8 cellular contexts compared by ENCODE assay signal in genomic region chr15:88918738-88919137, GRCh38. TPM values are rescaled to one million over a fixed set of nuclear protein-coding genes. Genes with fewer than 3 reads are reported as not detected.
DNase-seq lines count a peak whose midpoint lies in the region; ATAC-seq and TF ChIP-seq lines count a peak whose summit lies in the region.

No MANE protein-coding gene starts in this region.

- H3K18ac ChIP-seq in mesenchymal stem cell (ENCODE audit: low read depth in 1 of 2, low read length in 2 of 2), result no peak overlapping the region

- H3K4ac ChIP-seq in mesenchymal stem cell (ENCODE audit: low read depth in 1 of 2, low read length in 2 of 2), result no peak overlapping the region

- H3K9ac ChIP-seq in mesenchymal stem cell (ENCODE audit: low read length), result peak overlapping the region; percentile 42

- peaks cover 15% of the 10 kb centered on the region for H3K4me1 ChIP-seq in mesenchymal stem cell (ENCODE audit: control insufficient read depth, insufficient read depth, low read depth, low read length)
- peaks cover 0 to 13% (median under 1%) of the 10 kb centered on the region in 6 donors for H3K4me1 ChIP-seq in spleen
- no peaks in the 10 kb centered on the region for H3K4me1 ChIP-seq in CD8-positive, alpha-beta T cell (ENCODE audit: insufficient read depth, low read length)

- TF ChIP-seq EP300 in Ishikawa (IDR thresholded peaks at IDR 0.05; ENCODE audit: borderline replicate concordance), result peak; percentile 98

- H3K4me1 Mint-ChIP-seq in natural killer cell treated with Interleukin-12 subunit alpha and Interleukin-12 subunit beta and Interleukin-15 and Interleukin-18, amount 100 ng/mL, for 72 hours (ENCODE audit: low read depth in 2 of 2), result peaks cover 11 to 16% of the 10 kb centered on the region in 2 donors
- peaks cover 0 to under 1% of the 10 kb centered on the region in 2 donors for H3K4me1 Mint-ChIP-seq in natural killer cell
- H3K4me1 Mint-ChIP-seq in activated naive CD8-positive, alpha-beta T cell treated with anti-CD3 and anti-CD28 coated beads, Interleukin-2, amount 50 U/mL, for 24 hours, result peaks cover 30% of the 10 kb centered on the region
- H3K4me1 Mint-ChIP-seq in CD8-positive, alpha-beta T cell (ENCODE audit: low read depth), result peaks cover 3% of the 10 kb centered on the region

- no peak overlapping the region for H2BK120ac ChIP-seq in mesenchymal stem cell (ENCODE audit: low read depth, low read length)

- no peak overlapping the region for H3K14ac ChIP-seq in mesenchymal stem cell (ENCODE audit: low read length in 2 of 2)

- H3K27me3 ChIP-seq in mesenchymal stem cell (ENCODE audit: control insufficient read depth in 1 of 2, insufficient read depth in 1 of 2, low read length in 2 of 2) (no peaks in the 10 kb centered on the region), spleen (replicated peaks in 1 of 7) (peaks cover 0 to 22% (median 0%) of the 10 kb centered on the region in 7 donors)
- no peaks in the 10 kb centered on the region for H3K27me3 ChIP-seq in CD8-positive, alpha-beta T cell (ENCODE audit: insufficient read depth, low read length)

- H2AFZ ChIP-seq in mesenchymal stem cell (ENCODE audit: low read depth, low read length), result no peak overlapping the region

- intact Hi-C loops in natural killer cell (cut with micrococcal nuclease), result no loop called here
- intact Hi-C loops in spleen (cut with DNase I; ENCODE audit: low total_unique reads), result no loop called here
- intact Hi-C loops in CD8-positive, alpha-beta T cell (cut with DNase I, micrococcal nuclease), result no loop called here

- WGBS in mesenchymal stem cell, result 3% methylated on average over 4 of the region's 4 CpGs
- 24 to 52% (median 38%) methylated on average over 4 of the region's 4 CpGs for WGBS in spleen, 5 donors

- ATAC-seq in natural killer cell treated with Interleukin-12 subunit alpha and Interleukin-12 subunit beta and Interleukin-15 and Interleukin-18, amount 100 ng/mL, for 72 hours, result peak; percentile 75 to 88
- no peak for ATAC-seq in natural killer cell
- peak; percentile 97 for ATAC-seq in activated naive CD8-positive, alpha-beta T cell treated with anti-CD3 and anti-CD28 coated beads, Interleukin-2, amount 50 U/mL, for 24 hours
- no peak for ATAC-seq in HG03280 (IDR thresholded peaks at IDR 0.05; ENCODE audit: unreplicated experiment)
- ATAC-seq in CD8-positive, alpha-beta T cell, result no peak

- H2BK5ac ChIP-seq in mesenchymal stem cell (ENCODE audit: low read depth, low read length, poor library complexity, severe bottlenecking), result no peak overlapping the region

- no peak overlapping the region for H4K91ac ChIP-seq in mesenchymal stem cell (ENCODE audit: low read length)

- H3K36me3 ChIP-seq in mesenchymal stem cell (ENCODE audit: control insufficient read depth in 1 of 2, insufficient read depth in 2 of 2, low read depth in 1 of 2, low read length in 2 of 2) (no peaks in the 10 kb centered on the region), spleen (no peaks in the 10 kb centered on the region)
- H3K36me3 ChIP-seq in CD8-positive, alpha-beta T cell (ENCODE audit: insufficient read depth, low read length), result no peaks in the 10 kb centered on the region

- peak overlapping the region; percentile 95 for H2AK5ac ChIP-seq in mesenchymal stem cell (ENCODE audit: low read length, severe bottlenecking)

- no peaks in the 10 kb centered on the region for H3K79me1 ChIP-seq in mesenchymal stem cell (replicated peaks; ENCODE audit: low read length, poor library complexity, severe bottlenecking)

- peak overlapping the region; percentile 45 for H3K4me2 ChIP-seq in mesenchymal stem cell (ENCODE audit: low read length, poor library complexity, severe bottlenecking)

- H3K27ac Mint-ChIP-seq in natural killer cell treated with Interleukin-12 subunit alpha and Interleukin-12 subunit beta and Interleukin-15 and Interleukin-18, amount 100 ng/mL, for 72 hours, result no peak overlapping the region
- H3K27ac Mint-ChIP-seq in natural killer cell, result no peak overlapping the region
- peak overlapping the region; percentile 11 for H3K27ac Mint-ChIP-seq in activated naive CD8-positive, alpha-beta T cell treated with anti-CD3 and anti-CD28 coated beads, Interleukin-2, amount 50 U/mL, for 24 hours
- H3K27ac Mint-ChIP-seq in CD8-positive, alpha-beta T cell, result no peak overlapping the region

- no peak overlapping the region for H3K4me3 ChIP-seq in mesenchymal stem cell (ENCODE audit: insufficient read depth in 1 of 2, low read depth in 1 of 2, low read length in 2 of 2)
- no peak overlapping the region for H3K4me3 ChIP-seq in spleen
- H3K4me3 ChIP-seq in CD8-positive, alpha-beta T cell (ENCODE audit: low read depth, low read length), result no peak overlapping the region

- H3K9me3 ChIP-seq in mesenchymal stem cell (ENCODE audit: control insufficient read depth, low read length), result no peaks in the 10 kb centered on the region
- no peaks in the 10 kb centered on the region for H3K9me3 ChIP-seq in spleen
- no peaks in the 10 kb centered on the region for H3K9me3 ChIP-seq in CD8-positive, alpha-beta T cell (ENCODE audit: low read length)

- TF ChIP-seq POLR2A in spleen (IDR thresholded peaks at IDR 0.05), result no peak

- H2BK15ac ChIP-seq in mesenchymal stem cell (ENCODE audit: low read depth, poor library complexity, severe bottlenecking), result no peak overlapping the region

- H3K27ac ChIP-seq in mesenchymal stem cell (ENCODE audit: low read length, poor library complexity, severe bottlenecking) (peak overlapping the region; percentile 84), spleen (no peak overlapping the region)
- no peak overlapping the region for H3K27ac ChIP-seq in CD8-positive, alpha-beta T cell (ENCODE audit: low read depth, low read length)

- POLR2A ChIA-PET in CD8-positive, alpha-beta T cell (lab: Charles Lee), result no interaction called here

- TF ChIP-seq CTCF in natural killer cell (IDR thresholded peaks at IDR 0.05) (no peak), spleen (IDR thresholded peaks at IDR 0.05 in 8 of 11, conservative IDR thresholded peaks at IDR 0.05 in 3 of 11) (no peak)
- TF ChIP-seq CTCF in CD8-positive, alpha-beta T cell (IDR thresholded peaks at IDR 0.05), result no peak

- TF ChIP-seq RAD21 in Ishikawa (IDR thresholded peaks at IDR 0.05; ENCODE audit: low read depth), result peak; percentile 31

- no peak overlapping the region for H2BK12ac ChIP-seq in mesenchymal stem cell (ENCODE audit: low read length in 2 of 2)

- peak overlapping the region; percentile 45 for H3K4me3 Mint-ChIP-seq in natural killer cell treated with Interleukin-12 subunit alpha and Interleukin-12 subunit beta and Interleukin-15 and Interleukin-18, amount 100 ng/mL, for 72 hours
- H3K4me3 Mint-ChIP-seq in natural killer cell, result no peak overlapping the region
- no peak overlapping the region for H3K4me3 Mint-ChIP-seq in activated naive CD8-positive, alpha-beta T cell treated with anti-CD3 and anti-CD28 coated beads, Interleukin-2, amount 50 U/mL, for 24 hours
- H3K4me3 Mint-ChIP-seq in CD8-positive, alpha-beta T cell, result no peak overlapping the region

- no peak overlapping the region for H3K23ac ChIP-seq in mesenchymal stem cell (ENCODE audit: low read length in 2 of 2)

- H4K8ac ChIP-seq in mesenchymal stem cell (ENCODE audit: low read length), result no peak overlapping the region

- CTCF ChIA-PET in CD8-positive, alpha-beta T cell (lab: Charles Lee), result no interaction called here

- no peak for DNase-seq in natural killer cell treated with Interleukin-12 subunit alpha and Interleukin-12 subunit beta and Interleukin-15 and Interleukin-18, amount 100 ng/mL, for 72 hours (ENCODE audit: low spot score)
- DNase-seq in natural killer cell (no peak), mesenchymal stem cell (peak; percentile 98), spleen (no peak)
- DNase-seq in activated naive CD8-positive, alpha-beta T cell treated with anti-CD3 and anti-CD28 coated beads, Interleukin-2, amount 50 U/mL, for 24 hours, result peak; percentile 39
- no peak for DNase-seq in CD8-positive, alpha-beta T cell

- peaks cover 25 to 31% of the 10 kb centered on the region in 2 donors for H3K27me3 Mint-ChIP-seq in natural killer cell treated with Interleukin-12 subunit alpha and Interleukin-12 subunit beta and Interleukin-15 and Interleukin-18, amount 100 ng/mL, for 72 hours
- H3K27me3 Mint-ChIP-seq in natural killer cell (ENCODE audit: low read depth in 2 of 2), result peaks cover 8 to 12% of the 10 kb centered on the region in 2 donors
- H3K27me3 Mint-ChIP-seq in activated naive CD8-positive, alpha-beta T cell treated with anti-CD3 and anti-CD28 coated beads, Interleukin-2, amount 50 U/mL, for 24 hours, result peaks cover 9% of the 10 kb centered on the region
- peaks cover 8% of the 10 kb centered on the region for H3K27me3 Mint-ChIP-seq in CD8-positive, alpha-beta T cell (ENCODE audit: low read depth)

- H3K36me3 Mint-ChIP-seq in natural killer cell treated with Interleukin-12 subunit alpha and Interleukin-12 subunit beta and Interleukin-15 and Interleukin-18, amount 100 ng/mL, for 72 hours, result no peaks in the 10 kb centered on the region
- no peaks in the 10 kb centered on the region for H3K36me3 Mint-ChIP-seq in natural killer cell
- no peaks in the 10 kb centered on the region for H3K36me3 Mint-ChIP-seq in activated naive CD8-positive, alpha-beta T cell treated with anti-CD3 and anti-CD28 coated beads, Interleukin-2, amount 50 U/mL, for 24 hours (ENCODE audit: low read depth)
- no peaks in the 10 kb centered on the region for H3K36me3 Mint-ChIP-seq in CD8-positive, alpha-beta T cell

- H3K9me3 Mint-ChIP-seq in natural killer cell treated with Interleukin-12 subunit alpha and Interleukin-12 subunit beta and Interleukin-15 and Interleukin-18, amount 100 ng/mL, for 72 hours, result no peaks in the 10 kb centered on the region
- H3K9me3 Mint-ChIP-seq in natural killer cell, result no peaks in the 10 kb centered on the region
- no peaks in the 10 kb centered on the region for H3K9me3 Mint-ChIP-seq in activated naive CD8-positive, alpha-beta T cell treated with anti-CD3 and anti-CD28 coated beads, Interleukin-2, amount 50 U/mL, for 24 hours
- H3K9me3 Mint-ChIP-seq in CD8-positive, alpha-beta T cell, result no peaks in the 10 kb centered on the region

TF ChIP-seq in Ishikawa, 13 proteins besides CTCF, POLR2A, EP300 and RAD21 (continues in another document):
- TF ChIP-seq EGR1 (IDR thresholded peaks at IDR 0.05), result peak; percentile 72; the same call in 1 of the 2 replicates

RNA-seq across cellular contexts. Expression of gene MFGE8, which starts 5.6 kb away (rescaled TPM):
- 10 to 100 TPM; 10.9 to 46.2 TPM for total RNA-seq in natural killer cell treated with Interleukin-12 subunit alpha and Interleukin-12 subunit beta and Interleukin-15 and Interleukin-18, amount 100 ng/mL, for 72 hours
- total RNA-seq in natural killer cell, result 100 to 1,000 TPM in 1 of 3 donors, 10 to 100 TPM in 2; 39.0 to 110 (median 72.5) TPM
- polyA plus RNA-seq in mesenchymal stem cell (2013, experiment 1 of 2), result 160 TPM
- polyA plus RNA-seq in mesenchymal stem cell (2013, experiment 2 of 2), result 152 TPM
- 100 to 1,000 TPM in 1 of 7 donors, 10 to 100 TPM in 6; 29.0 to 105 (median 66.8) TPM for total RNA-seq in spleen
- polyA plus RNA-seq in spleen, result 10 to 100 TPM; 21.8 to 82.7 (median 62.9) TPM
- 10 to 100 TPM; 62.9 to 70.0 TPM for total RNA-seq in CD8-positive, alpha-beta T cell

RNA-seq across cellular contexts. Expression of gene HAPLN3, which starts 23.4 kb away (rescaled TPM):
- total RNA-seq in natural killer cell treated with Interleukin-12 subunit alpha and Interleukin-12 subunit beta and Interleukin-15 and Interleukin-18, amount 100 ng/mL, for 72 hours, result 100 to 1,000 TPM; 138 to 203 TPM
- total RNA-seq in natural killer cell (10 to 100 TPM; 10.1 to 10.8 (median 10.4) TPM), spleen (10 to 100 TPM; 12.6 to 36.0 (median 17.3) TPM)
- 0.98 TPM for polyA plus RNA-seq in mesenchymal stem cell (2013, experiment 1 of 2)
- polyA plus RNA-seq in mesenchymal stem cell (2013, experiment 2 of 2), result 1.1 TPM
- polyA plus RNA-seq in spleen, result 10 to 100 TPM in 2 of 3 donors, 1 to 10 TPM in 1; 9.7 to 16.6 (median 14.8) TPM
- total RNA-seq in CD8-positive, alpha-beta T cell, result 10 to 100 TPM; 70.2 to 71.3 TPM

Comparison
In these comparisons a context has a peak if more than half of its experiments do, and no peak if none do; other contexts are left out.
1. ATAC-seq: peak in natural killer cell treated with Interleukin-12 subunit alpha and Interleukin-12 subunit beta and Interleukin-15 and Interleukin-18, amount 100 ng/mL, for 72 hours (2 of 2) and activated naive CD8-positive, alpha-beta T cell treated with anti-CD3 and anti-CD28 coated beads, Interleukin-2, amount 50 U/mL, for 24 hours (single experiment); none in natural killer cell (0 of 3), HG03280 (single experiment) and CD8-positive, alpha-beta T cell (single experiment).
2. DNase-seq: peak in activated naive CD8-positive, alpha-beta T cell treated with anti-CD3 and anti-CD28 coated beads, Interleukin-2, amount 50 U/mL, for 24 hours (single experiment) and mesenchymal stem cell (single experiment); none in natural killer cell treated with Interleukin-12 subunit alpha and Interleukin-12 subunit beta and Interleukin-15 and Interleukin-18, amount 100 ng/mL, for 72 hours (single experiment), natural killer cell (single experiment), spleen (single experiment) and CD8-positive, alpha-beta T cell (0 of 7).